In the genomic region with DNA sequence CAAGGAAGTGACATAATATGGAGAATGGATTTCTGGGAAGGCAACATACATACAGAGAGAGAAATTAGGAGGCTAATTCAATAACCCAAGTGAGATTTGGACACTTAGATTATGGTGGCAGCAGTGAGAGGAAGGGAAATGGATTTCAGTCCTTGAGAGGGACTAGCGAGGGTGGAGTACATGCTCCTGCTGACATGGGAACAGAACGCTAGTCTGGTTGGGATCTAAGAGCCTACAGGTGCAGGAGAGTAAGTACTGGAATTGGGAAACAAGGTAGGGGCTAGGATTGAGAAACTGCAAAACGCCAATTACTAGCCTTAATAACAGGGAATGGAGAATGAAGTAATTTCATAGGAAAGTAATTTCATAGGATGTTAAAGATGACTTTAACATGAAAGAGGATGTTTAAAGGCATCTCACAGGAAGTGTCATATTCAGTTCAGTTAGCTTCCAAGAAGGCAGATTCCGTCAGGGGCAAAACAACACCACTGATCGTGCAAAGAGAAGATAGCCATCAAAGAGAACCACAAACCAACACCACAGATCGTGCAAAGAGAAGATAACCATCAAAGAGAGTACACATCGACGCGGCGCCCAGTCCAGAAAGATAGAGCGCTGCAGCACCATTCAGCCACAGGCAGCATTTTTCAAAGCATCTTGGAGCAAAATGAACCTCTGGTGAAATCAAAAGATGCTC, we compare ENCODE assay signal across 1 cellular context.
TF ChIP-seq lines count a peak whose summit lies in the region.

No MANE protein-coding gene starts in this region.

TF ChIP-seq in K562, 482 proteins besides CTCF, POLR2A, EP300 and RAD21 (continued from another document and continues in another):
- TF ChIP-seq, protein P1, sequence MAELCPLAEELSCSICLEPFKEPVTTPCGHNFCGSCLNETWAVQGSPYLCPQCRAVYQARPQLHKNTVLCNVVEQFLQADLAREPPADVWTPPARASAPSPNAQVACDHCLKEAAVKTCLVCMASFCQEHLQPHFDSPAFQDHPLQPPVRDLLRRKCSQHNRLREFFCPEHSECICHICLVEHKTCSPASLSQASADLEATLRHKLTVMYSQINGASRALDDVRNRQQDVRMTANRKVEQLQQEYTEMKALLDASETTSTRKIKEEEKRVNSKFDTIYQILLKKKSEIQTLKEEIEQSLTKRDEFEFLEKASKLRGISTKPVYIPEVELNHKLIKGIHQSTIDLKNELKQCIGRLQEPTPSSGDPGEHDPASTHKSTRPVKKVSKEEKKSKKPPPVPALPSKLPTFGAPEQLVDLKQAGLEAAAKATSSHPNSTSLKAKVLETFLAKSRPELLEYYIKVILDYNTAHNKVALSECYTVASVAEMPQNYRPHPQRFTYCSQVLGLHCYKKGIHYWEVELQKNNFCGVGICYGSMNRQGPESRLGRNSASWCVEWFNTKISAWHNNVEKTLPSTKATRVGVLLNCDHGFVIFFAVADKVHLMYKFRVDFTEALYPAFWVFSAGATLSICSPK (IDR thresholded peaks at IDR 0.05; ENCODE audit: borderline replicate concordance): no peak
- TF ChIP-seq ZNF12 (CRISPR knock-in tag; IDR thresholded peaks at IDR 0.05) (no peak), ZNF347 (CRISPR knock-in tag; IDR thresholded peaks at IDR 0.05; ENCODE audit: low read depth) (no peak), GATA2 (CRISPR knock-in tag; IDR thresholded peaks at IDR 0.05) (0 out of 2 replicates have a peak, but pooled peaks have one; percentile 23), HDAC8 (tag; IDR thresholded peaks at IDR 0.05) (no peak), ASH1L (IDR thresholded peaks at IDR 0.05; ENCODE audit: borderline replicate concordance, low read depth, partially characterized antibody) (no peak), SMARCE1 (IDR thresholded peaks at IDR 0.05) (peak; percentile 70; the same call in 1 of the 2 replicates), CAMTA2 (CRISPR knock-in tag; conservative IDR thresholded peaks at IDR 0.05) (no peak), PRMT5 (CRISPR knock-in tag; IDR thresholded peaks at IDR 0.05) (no peak), DPF2 (IDR thresholded peaks at IDR 0.05) (peak; percentile 40; the same call in 1 of the 2 replicates), NBN (IDR thresholded peaks at IDR 0.05; ENCODE audit: low read depth) (peak; percentile 64; the same call in 1 of the 2 replicates), ZNF668 (CRISPR knock-in tag; IDR thresholded peaks at IDR 0.05) (no peak), GATAD2A (IDR thresholded peaks at IDR 0.05) (no peak), MCM5 (IDR thresholded peaks at IDR 0.05; ENCODE audit: low read depth) (no peak), ZNF785 (CRISPR knock-in tag; IDR thresholded peaks at IDR 0.05) (no peak), SMARCA4 (IDR thresholded peaks at IDR 0.05) (0 out of 2 replicates have a peak, but pooled peaks have one; percentile 27), SOX6 (IDR thresholded peaks at IDR 0.05) (peak; percentile 83; the same call in 1 of the 2 replicates), FOXA3 (CRISPR knock-in tag; conservative IDR thresholded peaks at IDR 0.05 in 1 of 2, IDR thresholded peaks at IDR 0.05 in 1 of 2) (peak in 1 of 2 experiments; percentile 96; a peak in 2 of 4 replicates), KDM5B (IDR thresholded peaks at IDR 0.05; ENCODE audit: insufficient replicate concordance, low read depth, low read length) (no peak), CHD1 (IDR thresholded peaks at IDR 0.05; ENCODE audit: low read length) (no peak), TEAD4 (IDR thresholded peaks at IDR 0.05; ENCODE audit: low read length) (peak; percentile 29; the same call in 1 of the 2 replicates), TEAD4 (CRISPR knock-in tag; IDR thresholded peaks at IDR 0.05; ENCODE audit: borderline replicate concordance) (no peak), SMAD3 (CRISPR knock-in tag; conservative IDR thresholded peaks at IDR 0.05) (no peak), DNMT1 (IDR thresholded peaks at IDR 0.05) (no peak), KLF10 (CRISPR knock-in tag; IDR thresholded peaks at IDR 0.05) (no peak), CXXC5 (CRISPR knock-in tag; IDR thresholded peaks at IDR 0.05) (peak; percentile 16; the same call in 1 of the 2 replicates), CTBP1 (IDR thresholded peaks at IDR 0.05; ENCODE audit: borderline replicate concordance) (peak; percentile 74; the same call in 1 of the 2 replicates), ESRRB (CRISPR knock-in tag; IDR thresholded peaks at IDR 0.05; ENCODE audit: borderline replicate concordance) (no peak), SREBF2 (CRISPR knock-in tag; IDR thresholded peaks at IDR 0.05) (no peak), CHD2 (IDR thresholded peaks at IDR 0.05; ENCODE audit: low read depth, low read length) (no peak), ARID1B (IDR thresholded peaks at IDR 0.05) (peak; percentile 50), RCOR1 (IDR thresholded peaks at IDR 0.05; ENCODE audit: borderline replicate concordance in 1 of 2, low read depth in 2 of 2, low read length in 2 of 2) (peak in 1 of 2 experiments; percentile 54; a peak in 1 of 4 replicates), GABPB1 (CRISPR knock-in tag; IDR thresholded peaks at IDR 0.05) (no peak)
- TF ChIP-seq, protein P2, sequence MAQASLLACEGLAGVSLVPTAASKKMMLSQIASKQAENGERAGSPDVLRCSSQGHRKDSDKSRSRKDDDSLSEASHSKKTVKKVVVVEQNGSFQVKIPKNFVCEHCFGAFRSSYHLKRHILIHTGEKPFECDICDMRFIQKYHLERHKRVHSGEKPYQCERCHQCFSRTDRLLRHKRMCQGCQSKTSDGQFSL (CRISPR knock-in tag; IDR thresholded peaks at IDR 0.05): no peak
- TF ChIP-seq, protein P2 (tag; IDR thresholded peaks at IDR 0.05): no peak
- TF ChIP-seq, protein P3, sequence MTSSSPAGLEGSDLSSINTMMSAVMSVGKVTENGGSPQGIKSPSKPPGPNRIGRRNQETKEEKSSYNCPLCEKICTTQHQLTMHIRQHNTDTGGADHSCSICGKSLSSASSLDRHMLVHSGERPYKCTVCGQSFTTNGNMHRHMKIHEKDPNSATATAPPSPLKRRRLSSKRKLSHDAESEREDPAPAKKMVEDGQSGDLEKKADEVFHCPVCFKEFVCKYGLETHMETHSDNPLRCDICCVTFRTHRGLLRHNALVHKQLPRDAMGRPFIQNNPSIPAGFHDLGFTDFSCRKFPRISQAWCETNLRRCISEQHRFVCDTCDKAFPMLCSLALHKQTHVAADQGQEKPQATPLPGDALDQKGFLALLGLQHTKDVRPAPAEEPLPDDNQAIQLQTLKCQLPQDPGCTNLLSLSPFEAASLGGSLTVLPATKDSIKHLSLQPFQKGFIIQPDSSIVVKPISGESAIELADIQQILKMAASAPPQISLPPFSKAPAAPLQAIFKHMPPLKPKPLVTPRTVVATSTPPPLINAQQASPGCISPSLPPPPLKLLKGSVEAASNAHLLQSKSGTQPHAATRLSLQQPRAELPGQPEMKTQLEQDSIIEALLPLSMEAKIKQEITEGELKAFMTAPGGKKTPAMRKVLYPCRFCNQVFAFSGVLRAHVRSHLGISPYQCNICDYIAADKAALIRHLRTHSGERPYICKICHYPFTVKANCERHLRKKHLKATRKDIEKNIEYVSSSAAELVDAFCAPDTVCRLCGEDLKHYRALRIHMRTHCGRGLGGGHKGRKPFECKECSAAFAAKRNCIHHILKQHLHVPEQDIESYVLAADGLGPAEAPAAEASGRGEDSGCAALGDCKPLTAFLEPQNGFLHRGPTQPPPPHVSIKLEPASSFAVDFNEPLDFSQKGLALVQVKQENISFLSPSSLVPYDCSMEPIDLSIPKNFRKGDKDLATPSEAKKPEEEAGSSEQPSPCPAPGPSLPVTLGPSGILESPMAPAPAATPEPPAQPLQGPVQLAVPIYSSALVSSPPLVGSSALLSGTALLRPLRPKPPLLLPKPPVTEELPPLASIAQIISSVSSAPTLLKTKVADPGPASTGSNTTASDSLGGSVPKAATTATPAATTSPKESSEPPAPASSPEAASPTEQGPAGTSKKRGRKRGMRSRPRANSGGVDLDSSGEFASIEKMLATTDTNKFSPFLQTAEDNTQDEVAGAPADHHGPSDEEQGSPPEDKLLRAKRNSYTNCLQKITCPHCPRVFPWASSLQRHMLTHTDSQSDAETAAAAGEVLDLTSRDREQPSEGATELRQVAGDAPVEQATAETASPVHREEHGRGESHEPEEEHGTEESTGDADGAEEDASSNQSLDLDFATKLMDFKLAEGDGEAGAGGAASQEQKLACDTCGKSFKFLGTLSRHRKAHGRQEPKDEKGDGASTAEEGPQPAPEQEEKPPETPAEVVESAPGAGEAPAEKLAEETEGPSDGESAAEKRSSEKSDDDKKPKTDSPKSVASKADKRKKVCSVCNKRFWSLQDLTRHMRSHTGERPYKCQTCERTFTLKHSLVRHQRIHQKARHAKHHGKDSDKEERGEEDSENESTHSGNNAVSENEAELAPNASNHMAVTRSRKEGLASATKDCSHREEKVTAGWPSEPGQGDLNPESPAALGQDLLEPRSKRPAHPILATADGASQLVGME (CRISPR knock-in tag; IDR thresholded peaks at IDR 0.05): 0 out of 2 replicates have a peak, but pooled peaks have one; percentile 16
- TF ChIP-seq, protein P4, sequence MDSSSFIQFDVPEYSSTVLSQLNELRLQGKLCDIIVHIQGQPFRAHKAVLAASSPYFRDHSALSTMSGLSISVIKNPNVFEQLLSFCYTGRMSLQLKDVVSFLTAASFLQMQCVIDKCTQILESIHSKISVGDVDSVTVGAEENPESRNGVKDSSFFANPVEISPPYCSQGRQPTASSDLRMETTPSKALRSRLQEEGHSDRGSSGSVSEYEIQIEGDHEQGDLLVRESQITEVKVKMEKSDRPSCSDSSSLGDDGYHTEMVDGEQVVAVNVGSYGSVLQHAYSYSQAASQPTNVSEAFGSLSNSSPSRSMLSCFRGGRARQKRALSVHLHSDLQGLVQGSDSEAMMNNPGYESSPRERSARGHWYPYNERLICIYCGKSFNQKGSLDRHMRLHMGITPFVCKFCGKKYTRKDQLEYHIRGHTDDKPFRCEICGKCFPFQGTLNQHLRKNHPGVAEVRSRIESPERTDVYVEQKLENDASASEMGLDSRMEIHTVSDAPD (CRISPR knock-in tag; IDR thresholded peaks at IDR 0.05): no peak
- TF ChIP-seq, protein P5, sequence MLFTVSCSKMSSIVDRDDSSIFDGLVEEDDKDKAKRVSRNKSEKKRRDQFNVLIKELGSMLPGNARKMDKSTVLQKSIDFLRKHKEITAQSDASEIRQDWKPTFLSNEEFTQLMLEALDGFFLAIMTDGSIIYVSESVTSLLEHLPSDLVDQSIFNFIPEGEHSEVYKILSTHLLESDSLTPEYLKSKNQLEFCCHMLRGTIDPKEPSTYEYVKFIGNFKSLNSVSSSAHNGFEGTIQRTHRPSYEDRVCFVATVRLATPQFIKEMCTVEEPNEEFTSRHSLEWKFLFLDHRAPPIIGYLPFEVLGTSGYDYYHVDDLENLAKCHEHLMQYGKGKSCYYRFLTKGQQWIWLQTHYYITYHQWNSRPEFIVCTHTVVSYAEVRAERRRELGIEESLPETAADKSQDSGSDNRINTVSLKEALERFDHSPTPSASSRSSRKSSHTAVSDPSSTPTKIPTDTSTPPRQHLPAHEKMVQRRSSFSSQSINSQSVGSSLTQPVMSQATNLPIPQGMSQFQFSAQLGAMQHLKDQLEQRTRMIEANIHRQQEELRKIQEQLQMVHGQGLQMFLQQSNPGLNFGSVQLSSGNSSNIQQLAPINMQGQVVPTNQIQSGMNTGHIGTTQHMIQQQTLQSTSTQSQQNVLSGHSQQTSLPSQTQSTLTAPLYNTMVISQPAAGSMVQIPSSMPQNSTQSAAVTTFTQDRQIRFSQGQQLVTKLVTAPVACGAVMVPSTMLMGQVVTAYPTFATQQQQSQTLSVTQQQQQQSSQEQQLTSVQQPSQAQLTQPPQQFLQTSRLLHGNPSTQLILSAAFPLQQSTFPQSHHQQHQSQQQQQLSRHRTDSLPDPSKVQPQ (CRISPR knock-in tag; IDR thresholded peaks at IDR 0.05; ENCODE audit: borderline replicate concordance): no peak
- TF ChIP-seq, protein P6, sequence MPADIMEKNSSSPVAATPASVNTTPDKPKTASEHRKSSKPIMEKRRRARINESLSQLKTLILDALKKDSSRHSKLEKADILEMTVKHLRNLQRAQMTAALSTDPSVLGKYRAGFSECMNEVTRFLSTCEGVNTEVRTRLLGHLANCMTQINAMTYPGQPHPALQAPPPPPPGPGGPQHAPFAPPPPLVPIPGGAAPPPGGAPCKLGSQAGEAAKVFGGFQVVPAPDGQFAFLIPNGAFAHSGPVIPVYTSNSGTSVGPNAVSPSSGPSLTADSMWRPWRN (IDR thresholded peaks at IDR 0.05; ENCODE audit: low read depth): peak; percentile 99
- TF ChIP-seq, protein P7, sequence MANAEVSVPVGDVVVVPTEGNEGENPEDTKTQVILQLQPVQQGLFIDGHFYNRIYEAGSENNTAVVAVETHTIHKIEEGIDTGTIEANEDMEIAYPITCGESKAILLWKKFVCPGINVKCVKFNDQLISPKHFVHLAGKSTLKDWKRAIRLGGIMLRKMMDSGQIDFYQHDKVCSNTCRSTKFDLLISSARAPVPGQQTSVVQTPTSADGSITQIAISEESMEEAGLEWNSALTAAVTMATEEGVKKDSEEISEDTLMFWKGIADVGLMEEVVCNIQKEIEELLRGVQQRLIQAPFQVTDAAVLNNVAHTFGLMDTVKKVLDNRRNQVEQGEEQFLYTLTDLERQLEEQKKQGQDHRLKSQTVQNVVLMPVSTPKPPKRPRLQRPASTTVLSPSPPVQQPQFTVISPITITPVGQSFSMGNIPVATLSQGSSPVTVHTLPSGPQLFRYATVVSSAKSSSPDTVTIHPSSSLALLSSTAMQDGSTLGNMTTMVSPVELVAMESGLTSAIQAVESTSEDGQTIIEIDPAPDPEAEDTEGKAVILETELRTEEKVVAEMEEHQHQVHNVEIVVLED (CRISPR knock-in tag; IDR thresholded peaks at IDR 0.05): no peak
- TF ChIP-seq, protein P8, sequence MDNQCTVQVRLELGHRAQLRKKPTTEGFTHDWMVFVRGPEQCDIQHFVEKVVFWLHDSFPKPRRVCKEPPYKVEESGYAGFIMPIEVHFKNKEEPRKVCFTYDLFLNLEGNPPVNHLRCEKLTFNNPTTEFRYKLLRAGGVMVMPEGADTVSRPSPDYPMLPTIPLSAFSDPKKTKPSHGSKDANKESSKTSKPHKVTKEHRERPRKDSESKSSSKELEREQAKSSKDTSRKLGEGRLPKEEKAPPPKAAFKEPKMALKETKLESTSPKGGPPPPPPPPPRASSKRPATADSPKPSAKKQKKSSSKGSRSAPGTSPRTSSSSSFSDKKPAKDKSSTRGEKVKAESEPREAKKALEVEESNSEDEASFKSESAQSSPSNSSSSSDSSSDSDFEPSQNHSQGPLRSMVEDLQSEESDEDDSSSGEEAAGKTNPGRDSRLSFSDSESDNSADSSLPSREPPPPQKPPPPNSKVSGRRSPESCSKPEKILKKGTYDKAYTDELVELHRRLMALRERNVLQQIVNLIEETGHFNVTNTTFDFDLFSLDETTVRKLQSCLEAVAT (IDR thresholded peaks at IDR 0.05): peak in 1 of 2 experiments; percentile 65; a peak in 2 of 4 replicates
- TF ChIP-seq, protein P9, sequence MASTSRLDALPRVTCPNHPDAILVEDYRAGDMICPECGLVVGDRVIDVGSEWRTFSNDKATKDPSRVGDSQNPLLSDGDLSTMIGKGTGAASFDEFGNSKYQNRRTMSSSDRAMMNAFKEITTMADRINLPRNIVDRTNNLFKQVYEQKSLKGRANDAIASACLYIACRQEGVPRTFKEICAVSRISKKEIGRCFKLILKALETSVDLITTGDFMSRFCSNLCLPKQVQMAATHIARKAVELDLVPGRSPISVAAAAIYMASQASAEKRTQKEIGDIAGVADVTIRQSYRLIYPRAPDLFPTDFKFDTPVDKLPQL (IDR thresholded peaks at IDR 0.05; ENCODE audit: extremely low read depth, insufficient read length): no peak
